1 cellular context compared by ENCODE assay signal in genomic region chr16:8725513-8726178, GRCh38.
A peak's percentile ranks its signal among the peaks of the same experiment; 100 is the strongest.
TF ChIP-seq lines count a peak whose summit lies in the region.

No MANE protein-coding gene starts in this region.

TF ChIP-seq in liver, 16 proteins besides CTCF, POLR2A, EP300 and RAD21 (continued from another document):
- no peak for TF ChIP-seq MAX (IDR thresholded peaks at IDR 0.05)
- no peak for TF ChIP-seq ATF3 (IDR thresholded peaks at IDR 0.05)
- TF ChIP-seq NR2F2 (IDR thresholded peaks at IDR 0.05), result no peak
- no peak for TF ChIP-seq ZBTB33 (IDR thresholded peaks at IDR 0.05)
- no peak for TF ChIP-seq TAF1 (conservative IDR thresholded peaks at IDR 0.05)
- no peak for TF ChIP-seq EGR1 (IDR thresholded peaks at IDR 0.05; ENCODE audit: low read depth in 2 of 2)
- TF ChIP-seq FOXA2 (IDR thresholded peaks at IDR 0.05), result no peak
- TF ChIP-seq SP1 (IDR thresholded peaks at IDR 0.05), result peak; percentile 12
- TF ChIP-seq GABPA (IDR thresholded peaks at IDR 0.05 in 1 of 2, conservative IDR thresholded peaks at IDR 0.05 in 1 of 2), result no peak
